1 cellular context compared by ENCODE assay signal in genomic region chr17:38351412-38352222, GRCh38.
TF ChIP-seq lines count a peak whose summit lies in the region.

A gene with protein sequence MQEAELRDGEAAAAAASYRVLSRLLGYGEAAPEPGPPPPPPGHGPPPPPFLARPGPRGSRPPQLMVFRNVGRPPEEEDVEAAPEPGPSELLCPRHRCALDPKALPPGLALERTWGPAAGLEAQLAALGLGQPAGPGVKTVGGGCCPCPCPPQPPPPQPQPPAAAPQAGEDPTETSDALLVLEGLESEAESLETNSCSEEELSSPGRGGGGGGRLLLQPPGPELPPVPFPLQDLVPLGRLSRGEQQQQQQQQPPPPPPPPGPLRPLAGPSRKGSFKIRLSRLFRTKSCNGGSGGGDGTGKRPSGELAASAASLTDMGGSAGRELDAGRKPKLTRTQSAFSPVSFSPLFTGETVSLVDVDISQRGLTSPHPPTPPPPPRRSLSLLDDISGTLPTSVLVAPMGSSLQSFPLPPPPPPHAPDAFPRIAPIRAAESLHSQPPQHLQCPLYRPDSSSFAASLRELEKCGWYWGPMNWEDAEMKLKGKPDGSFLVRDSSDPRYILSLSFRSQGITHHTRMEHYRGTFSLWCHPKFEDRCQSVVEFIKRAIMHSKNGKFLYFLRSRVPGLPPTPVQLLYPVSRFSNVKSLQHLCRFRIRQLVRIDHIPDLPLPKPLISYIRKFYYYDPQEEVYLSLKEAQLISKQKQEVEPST (plus strand): TSS chr17:38351844. CDS start chr17:38352053, 209 bp downstream.

TF ChIP-seq in K562, 482 proteins besides CTCF, POLR2A, EP300 and RAD21 (continued from another document):
- no peak for TF ChIP-seq HSF4 (CRISPR knock-in tag; IDR thresholded peaks at IDR 0.05; ENCODE audit: borderline replicate concordance)
- TF ChIP-seq SIN3A (IDR thresholded peaks at IDR 0.05; ENCODE audit: borderline replicate concordance in 2 of 2, control insufficient read depth in 1 of 2, low read depth in 2 of 2, low read length in 2 of 2) = peak in 1 of 2 experiments; percentile 49; a peak in 1 of 4 replicates
- peak; percentile 56; the same call in 1 of the 2 replicates for TF ChIP-seq SMARCA5 (IDR thresholded peaks at IDR 0.05)
- TF ChIP-seq ZBTB7A (IDR thresholded peaks at IDR 0.05; ENCODE audit: borderline replicate concordance, control insufficient read depth, low read depth, low read length) = peak; percentile 94; the same call in 1 of the 2 replicates
- 0 out of 2 replicates have a peak, but pooled peaks have one; percentile 47 for TF ChIP-seq NFRKB (IDR thresholded peaks at IDR 0.05; ENCODE audit: low read depth)
- peak; percentile 90 for TF ChIP-seq EP400 (IDR thresholded peaks at IDR 0.05)
- TF ChIP-seq TAF9B (IDR thresholded peaks at IDR 0.05; ENCODE audit: partially characterized antibody) = peak; percentile 60
- no peak for TF ChIP-seq ZNF133 (CRISPR knock-in tag; IDR thresholded peaks at IDR 0.05)
- TF ChIP-seq CBFA2T2 (conservative IDR thresholded peaks at IDR 0.05) = no peak
- peak; percentile 80 for TF ChIP-seq KDM5B (IDR thresholded peaks at IDR 0.05; ENCODE audit: insufficient replicate concordance, low read depth, low read length)
- TF ChIP-seq SLC30A9 (CRISPR knock-in tag; IDR thresholded peaks at IDR 0.05) = no peak
- TF ChIP-seq MTA3 (IDR thresholded peaks at IDR 0.05; ENCODE audit: borderline replicate concordance) = peak; percentile 84; the same call in 1 of the 2 replicates
- TF ChIP-seq PREB (CRISPR knock-in tag; IDR thresholded peaks at IDR 0.05) = peak; percentile 38; the same call in 1 of the 2 replicates
- no peak for TF ChIP-seq ILK (tag; IDR thresholded peaks at IDR 0.05; ENCODE audit: borderline replicate concordance, low read depth)
- 0 out of 2 replicates have a peak, but pooled peaks have one; percentile 76 for TF ChIP-seq ZNF830 (CRISPR knock-in tag; IDR thresholded peaks at IDR 0.05)
- 0 out of 4 replicates have a peak, but pooled peaks of 1 of the 2 experiments have one; percentile 17 for TF ChIP-seq MLLT1 (IDR thresholded peaks at IDR 0.05)
- 0 out of 4 replicates have a peak, but pooled peaks of 1 of the 2 experiments have one; percentile 31 for TF ChIP-seq SRF (CRISPR knock-in tag; IDR thresholded peaks at IDR 0.05)
- peak; percentile 25; the same call in 1 of the 2 replicates for TF ChIP-seq ZNF668 (CRISPR knock-in tag; IDR thresholded peaks at IDR 0.05)
- no peak for TF ChIP-seq PHB2 (IDR thresholded peaks at IDR 0.05; ENCODE audit: low read depth)
- TF ChIP-seq RNF2 (IDR thresholded peaks at IDR 0.05) = 0 out of 2 replicates have a peak, but pooled peaks have one; percentile 25
- peak; percentile 85; the same call in 1 of the 2 replicates for TF ChIP-seq PHF8 (IDR thresholded peaks at IDR 0.05; ENCODE audit: borderline replicate concordance, low read length)
- no peak for TF ChIP-seq CREBBP (IDR thresholded peaks at IDR 0.05; ENCODE audit: low read depth, low read length)
- peak; percentile 29; the same call in 1 of the 2 replicates for TF ChIP-seq CBFA2T3 (IDR thresholded peaks at IDR 0.05)
- peak; percentile 55 for TF ChIP-seq HMGN3 (IDR thresholded peaks at IDR 0.05; ENCODE audit: borderline replicate concordance, extremely low read depth, insufficient read length, low read depth, low read length)
- peak; percentile 81 for TF ChIP-seq ZBTB12 (CRISPR knock-in tag; IDR thresholded peaks at IDR 0.05)
- TF ChIP-seq, protein P1, sequence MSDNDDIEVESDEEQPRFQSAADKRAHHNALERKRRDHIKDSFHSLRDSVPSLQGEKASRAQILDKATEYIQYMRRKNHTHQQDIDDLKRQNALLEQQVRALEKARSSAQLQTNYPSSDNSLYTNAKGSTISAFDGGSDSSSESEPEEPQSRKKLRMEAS (CRISPR knock-in tag; IDR thresholded peaks at IDR 0.05) = peak; percentile 35; the same call in 1 of the 2 replicates
- peak; percentile 89 for TF ChIP-seq GMEB1 (CRISPR knock-in tag; IDR thresholded peaks at IDR 0.05)
- peak; percentile 2 for TF ChIP-seq MEIS2 (IDR thresholded peaks at IDR 0.05; ENCODE audit: partially characterized antibody)
- peak in 1 of 2 experiments; percentile 47 for TF ChIP-seq AFF1 (IDR thresholded peaks at IDR 0.05; ENCODE audit: low read depth in 1 of 2, partially characterized antibody in 2 of 2)
- TF ChIP-seq CEBPZ (IDR thresholded peaks at IDR 0.05; ENCODE audit: borderline replicate concordance, low read depth, low read length) = no peak
- TF ChIP-seq KDM1A (IDR thresholded peaks at IDR 0.05) = peak; percentile 29 to 32; a peak in 2 of 4 replicates
- peak in 1 of 3 experiments; percentile 59; a peak in 1 of 6 replicates for TF ChIP-seq ZBTB11 (CRISPR knock-in tag; IDR thresholded peaks at IDR 0.05)
- TF ChIP-seq ZNF717 (CRISPR knock-in tag; IDR thresholded peaks at IDR 0.05) = no peak
